In genomic region chr4:36043241-36043640, GRCh38 we compare ENCODE assay signal across 1 cellular context.
TF ChIP-seq lines count a peak whose summit lies in the region.

No MANE protein-coding gene starts in this region.

TF ChIP-seq in HepG2, 621 proteins besides CTCF, POLR2A, EP300 and RAD21:
- TF ChIP-seq ZNF407 (CRISPR knock-in tag; IDR thresholded peaks at IDR 0.05; ENCODE audit: not compliant biosample characterization) (no peak), ZNF597 (CRISPR knock-in tag; IDR thresholded peaks at IDR 0.05) (no peak), ZNF570 (CRISPR knock-in tag; IDR thresholded peaks at IDR 0.05; ENCODE audit: borderline replicate concordance) (no peak), ZNF790 (CRISPR knock-in tag; IDR thresholded peaks at IDR 0.05; ENCODE audit: borderline replicate concordance) (no peak), MTERF4 (CRISPR knock-in tag; IDR thresholded peaks at IDR 0.05) (no peak), ZNF780A (CRISPR knock-in tag; IDR thresholded peaks at IDR 0.05) (no peak), NR0B2 (CRISPR knock-in tag; IDR thresholded peaks at IDR 0.05) (no peak), ZNF225 (CRISPR knock-in tag; IDR thresholded peaks at IDR 0.05) (no peak), ZBTB49 (CRISPR knock-in tag; IDR thresholded peaks at IDR 0.05; ENCODE audit: borderline replicate concordance) (no peak), ZNF296 (CRISPR knock-in tag; conservative IDR thresholded peaks at IDR 0.05) (no peak), HMG20A (CRISPR knock-in tag; IDR thresholded peaks at IDR 0.05; ENCODE audit: borderline replicate concordance) (no peak), YEATS2 (CRISPR knock-in tag; IDR thresholded peaks at IDR 0.05; ENCODE audit: borderline replicate concordance) (no peak), SRSF4 (IDR thresholded peaks at IDR 0.05; ENCODE audit: low read depth, low read length, poor library complexity, severe bottlenecking) (no peak), ZFP37 (CRISPR knock-in tag; IDR thresholded peaks at IDR 0.05; ENCODE audit: borderline replicate concordance) (no peak), DDIT3 (CRISPR knock-in tag; IDR thresholded peaks at IDR 0.05) (no peak), CHCHD3 (CRISPR knock-in tag; IDR thresholded peaks at IDR 0.05) (no peak)
